ENCODE assay signal across 13 cellular contexts in genomic region chr5:169695919-169696490, GRCh38.
DNase-seq lines count a peak whose midpoint lies in the region; ATAC-seq and TF ChIP-seq lines count a peak whose summit lies in the region.
"Had no signal": no experiment of that assay in that cellular context is flagged by ENCODE, and none has a peak within 500 bp of the region (broad histone marks: within the 10 kb centered on the region; RNA-seq: fewer than 3 reads in every experiment).

No MANE protein-coding gene starts in this region.

- CTCF ChIA-PET in AG04449 (lab: Yijun Ruan, JAX), result interaction anchor here (0.6 to 1.6 kb wide), 4 partner anchors 10 to 405 kb away, joined by 3 to 4 read pairs (median 4); no protein-coding TSS in a partner anchor

- DNase-seq in AG04449 (ENCODE audit: low read depth, low spot score), result peak; percentile 98
- peak; percentile 99 for DNase-seq in HFF-Myc (ENCODE audit: extremely low read depth, low read depth)
- DNase-seq in amniotic epithelial cell (ENCODE audit: low read depth), result peak; percentile 91
- DNase-seq in iris pigment epithelial cell (ENCODE audit: low read depth), result peak; percentile 98
- DNase-seq in stimulated activated CD8-positive, alpha-beta memory T cell treated with anti-CD3 and anti-CD28 coated beads, Interleukin-4, amount 100 ng/mL, for 48 hours, result no peak
- no peak for DNase-seq in activated naive CD4-positive, alpha-beta T cell treated with anti-CD3 and anti-CD28 coated beads, Interleukin-2, amount 50 U/mL, for 16 hours
- DNase-seq: CD8-positive, alpha-beta T cell; stimulated activated CD4-positive, alpha-beta T cell treated with anti-CD3 and anti-CD28 coated beads, Interleukin-1b, Interleukin-23, amount 100 ng/mL, for 48 hours had no signal

- POLR2A ChIA-PET in AG04449 (lab: Yijun Ruan, JAX), result interaction anchor here (0.6 to 2.7 kb wide), 15 partner anchors 10 to 345 kb away, joined by 3 to 19 read pairs (median 4); partner anchors contain the start of genes INSYN2B and SPDL1

- no peak overlapping the region for H3K4me3 ChIP-seq in AG04449 (ENCODE audit: low read depth, low read length)
- H3K4me3 ChIP-seq in HFF-Myc (replicated peaks; ENCODE audit: low read depth, low read length), result no peak overlapping the region
- H3K4me3 ChIP-seq: ascending aorta, hepatocyte, thoracic aorta had no signal

- no peak for TF ChIP-seq CTCF in AG04449 (IDR thresholded peaks at IDR 0.05; ENCODE audit: insufficient read depth, low read length, missing control alignments)
- no peak for TF ChIP-seq CTCF in HFF-Myc (IDR thresholded peaks at IDR 0.05; ENCODE audit: low read depth, low read length, missing control alignments)

- ATAC-seq in GM21390 (IDR thresholded peaks at IDR 0.05; ENCODE audit: unreplicated experiment) (no peak), HG03469 (IDR thresholded peaks at IDR 0.05; ENCODE audit: unreplicated experiment) (no peak)
- ATAC-seq: CD8-positive, alpha-beta T cell had no signal

Comparison
In these comparisons a context has a peak if more than half of its experiments do, and no peak if none do; other contexts are left out.
1. DNase-seq: peak in AG04449 (single experiment), HFF-Myc (single experiment), amniotic epithelial cell (single experiment) and iris pigment epithelial cell (single experiment); none in stimulated activated CD8-positive, alpha-beta memory T cell treated with anti-CD3 and anti-CD28 coated beads, Interleukin-4, amount 100 ng/mL, for 48 hours (single experiment) and activated naive CD4-positive, alpha-beta T cell treated with anti-CD3 and anti-CD28 coated beads, Interleukin-2, amount 50 U/mL, for 16 hours (single experiment).